1 cellular context compared by ENCODE assay signal in the genomic region with DNA sequence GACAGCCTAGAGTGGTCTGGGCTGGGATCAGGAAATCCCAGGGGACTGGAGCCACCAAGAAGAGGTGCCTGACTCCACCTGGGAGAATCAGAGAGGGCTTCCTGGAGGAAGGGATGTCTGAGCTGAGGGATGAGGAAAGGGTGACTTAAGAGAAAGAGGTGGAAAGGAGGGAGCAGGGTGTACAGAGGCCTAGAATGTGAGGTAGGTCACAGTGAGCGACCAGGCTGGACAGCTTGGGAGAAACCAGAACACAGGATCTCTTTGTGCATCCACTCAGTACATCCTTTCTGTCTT.
TF ChIP-seq lines count a peak whose summit lies in the region.

No MANE protein-coding gene starts in this region.

TF ChIP-seq in HepG2, 621 proteins besides CTCF, POLR2A, EP300 and RAD21:
- TF ChIP-seq ZNF564 (CRISPR knock-in tag; IDR thresholded peaks at IDR 0.05) (0 out of 2 replicates have a peak, but pooled peaks have one; percentile 18), ZNF121 (CRISPR knock-in tag; IDR thresholded peaks at IDR 0.05) (no peak)
